In genomic region chr5:64497390-64497789, GRCh38 we compare ENCODE assay signal across 20 cellular contexts. TPM values are rescaled to one million over a fixed set of nuclear protein-coding genes. Genes with fewer than 3 reads are reported as not detected.
A peak's percentile ranks its signal among the peaks of the same experiment; 100 is the strongest.
DNase-seq lines count a peak whose midpoint lies in the region; ATAC-seq and TF ChIP-seq lines count a peak whose summit lies in the region.
"Had no signal": no experiment of that assay in that cellular context is flagged by ENCODE, and none has a peak within 500 bp of the region (broad histone marks: within the 10 kb centered on the region; RNA-seq: fewer than 3 reads in every experiment).

No MANE protein-coding gene starts in this region.

- no CpG with 5 or more reads among the region's 2 CpGs for WGBS in mesendoderm (ENCODE audit: extremely low coverage, insufficient coverage, low lambda C conversion rate)

- H2BK120ac ChIP-seq in mesendoderm (ENCODE audit: low read depth, low read length): no peak overlapping the region

- H3K9me3 Mint-ChIP-seq in activated T-helper 17 cell treated with anti-CD3 and anti-CD28 coated beads, Interleukin-2, amount 50 U/mL, for 72 hours: peaks cover 3% of the 10 kb centered on the region
- H3K9me3 Mint-ChIP-seq: activated CD8-positive, alpha-beta T cell treated with anti-CD3 and anti-CD28 coated beads for 36 hours; activated naive CD8-positive, alpha-beta T cell treated with anti-CD3 and anti-CD28 coated beads, Interleukin-2, amount 50 U/mL, for 24 hours had no signal

- no peak overlapping the region for H2AK5ac ChIP-seq in mesendoderm (ENCODE audit: low read length)

- no peak overlapping the region for H3K18ac ChIP-seq in mesendoderm (ENCODE audit: low read length)

- H3K27ac Mint-ChIP-seq in activated T-helper 17 cell treated with anti-CD3 and anti-CD28 coated beads, Interleukin-2, amount 50 U/mL, for 72 hours: no peak overlapping the region
- H3K27ac Mint-ChIP-seq: activated CD8-positive, alpha-beta T cell treated with anti-CD3 and anti-CD28 coated beads for 36 hours; activated naive CD8-positive, alpha-beta T cell treated with anti-CD3 and anti-CD28 coated beads, Interleukin-2, amount 50 U/mL, for 24 hours; activated T-cell treated with anti-CD3 and anti-CD28 coated beads, Interleukin-2, amount 50 U/mL, for 72 hours; naive B cell; progenitor cell of endocrine pancreas had no signal

- no peaks in the 10 kb centered on the region for H3K4me1 Mint-ChIP-seq in activated T-helper 17 cell treated with anti-CD3 and anti-CD28 coated beads, Interleukin-2, amount 50 U/mL, for 72 hours
- H3K4me1 Mint-ChIP-seq: activated naive CD8-positive, alpha-beta T cell treated with anti-CD3 and anti-CD28 coated beads, Interleukin-2, amount 50 U/mL, for 24 hours; naive B cell had no signal

- no peak overlapping the region for H4K5ac ChIP-seq in mesendoderm (ENCODE audit: low read length)

- DNase-seq in ELF-1 (ENCODE audit: low read depth, low spot score): peak; percentile 41
- peak; percentile 32 for DNase-seq in NT2/D1 (ENCODE audit: low read depth, low spot score)
- peak; percentile 75 for DNase-seq in epithelial cell of esophagus (ENCODE audit: low read depth)
- DNase-seq in mesendoderm: peak; percentile 84
- DNase-seq in NCI-H2171 (lab: John Stamatoyannopoulos, UW): no peak
- DNase-seq: activated CD8-positive, alpha-beta T cell treated with anti-CD3 and anti-CD28 coated beads for 36 hours; activated naive CD8-positive, alpha-beta T cell treated with anti-CD3 and anti-CD28 coated beads, Interleukin-2, amount 50 U/mL, for 24 hours; activated T-cell treated with anti-CD3 and anti-CD28 coated beads, Interleukin-2, amount 50 U/mL, for 72 hours; Calu3; naive B cell; NCI-H2029; NCI-H524; spleen; stimulated activated naive CD8-positive, alpha-beta T cell treated with anti-CD3 and anti-CD28 coated beads, Interleukin-15, Interleukin-2, amounts not matched to agents 100 U/mL and 50 U/mL, for 24 hours had no signal

- no peak overlapping the region for H3K4me3 Mint-ChIP-seq in activated T-helper 17 cell treated with anti-CD3 and anti-CD28 coated beads, Interleukin-2, amount 50 U/mL, for 72 hours
- H3K4me3 Mint-ChIP-seq: activated CD8-positive, alpha-beta T cell treated with anti-CD3 and anti-CD28 coated beads for 36 hours; activated naive CD8-positive, alpha-beta T cell treated with anti-CD3 and anti-CD28 coated beads, Interleukin-2, amount 50 U/mL, for 24 hours; activated T-cell treated with anti-CD3 and anti-CD28 coated beads, Interleukin-2, amount 50 U/mL, for 72 hours; naive B cell had no signal

- no peak overlapping the region for H3K56ac ChIP-seq in mesendoderm (ENCODE audit: low read length)

- H3K36me3 ChIP-seq in NT2/D1 (ENCODE audit: insufficient read depth, insufficient read length, low read length) (no peaks in the 10 kb centered on the region), mesendoderm (ENCODE audit: control insufficient read depth, insufficient read depth, low read length) (no peaks in the 10 kb centered on the region)
- H3K36me3 ChIP-seq: spleen had no signal

- H3K27me3 ChIP-seq in NT2/D1 (ENCODE audit: insufficient read depth, insufficient read length) (no peaks in the 10 kb centered on the region), mesendoderm (ENCODE audit: insufficient read depth, low read length, poor library complexity) (no peaks in the 10 kb centered on the region)

- no peak for ATAC-seq in activated T-helper 17 cell treated with anti-CD3 and anti-CD28 coated beads, Interleukin-2, amount 50 U/mL, for 72 hours (replicated peaks)
- no peak for ATAC-seq in GM18867 (IDR thresholded peaks at IDR 0.05; ENCODE audit: unreplicated experiment)
- ATAC-seq in HG02970 (IDR thresholded peaks at IDR 0.05; ENCODE audit: low FRiP score, unreplicated experiment): no peak
- ATAC-seq: activated CD8-positive, alpha-beta T cell treated with anti-CD3 and anti-CD28 coated beads for 36 hours; activated naive CD8-positive, alpha-beta T cell treated with anti-CD3 and anti-CD28 coated beads, Interleukin-2, amount 50 U/mL, for 24 hours; activated T-cell treated with anti-CD3 and anti-CD28 coated beads, Interleukin-2, amount 50 U/mL, for 72 hours; esophagus mucosa; SK-N-SH treated with all-trans-retinoic acid at 6 μM for 48 hours; stimulated activated naive CD8-positive, alpha-beta T cell treated with anti-CD3 and anti-CD28 coated beads, Interleukin-15, Interleukin-2, amounts not matched to agents 100 U/mL and 50 U/mL, for 24 hours had no signal

- no peak overlapping the region for H3K27ac ChIP-seq in mesendoderm (ENCODE audit: low read depth, low read length)
- H3K27ac ChIP-seq: spleen had no signal

- no peak overlapping the region for H2BK5ac ChIP-seq in mesendoderm (ENCODE audit: low read length)

- H3K4ac ChIP-seq in mesendoderm (ENCODE audit: low read depth, low read length): no peak overlapping the region

- no peak overlapping the region for H3K23ac ChIP-seq in mesendoderm (ENCODE audit: low read length)

- TF ChIP-seq CTCF in epithelial cell of esophagus (IDR thresholded peaks at IDR 0.05; ENCODE audit: insufficient read depth, low read depth, low read length, missing control alignments): no peak

- H3K9me3 ChIP-seq in NT2/D1 (ENCODE audit: insufficient read depth, low read length): no peaks in the 10 kb centered on the region
- H3K9me3 ChIP-seq: spleen had no signal

- H3K27me3 Mint-ChIP-seq in activated T-helper 17 cell treated with anti-CD3 and anti-CD28 coated beads, Interleukin-2, amount 50 U/mL, for 72 hours: no peaks in the 10 kb centered on the region
- H3K27me3 Mint-ChIP-seq: activated naive CD8-positive, alpha-beta T cell treated with anti-CD3 and anti-CD28 coated beads, Interleukin-2, amount 50 U/mL, for 24 hours had no signal

- no peaks in the 10 kb centered on the region for H3K36me3 Mint-ChIP-seq in activated T-helper 17 cell treated with anti-CD3 and anti-CD28 coated beads, Interleukin-2, amount 50 U/mL, for 72 hours (ENCODE audit: low read depth)
- H3K36me3 Mint-ChIP-seq: naive B cell had no signal

- H3K79me1 ChIP-seq in mesendoderm (ENCODE audit: low read length): no peaks in the 10 kb centered on the region

- no peak overlapping the region for H3K9ac ChIP-seq in NT2/D1 (ENCODE audit: insufficient read length, low read depth)
- no peak overlapping the region for H3K9ac ChIP-seq in mesendoderm (ENCODE audit: low read length)

- no peak overlapping the region for H3K4me2 ChIP-seq in mesendoderm (ENCODE audit: low read length)

- no peaks in the 10 kb centered on the region for H3K79me2 ChIP-seq in mesendoderm (ENCODE audit: control insufficient read depth, insufficient read depth, low read length)

- no peak overlapping the region for H3K4me3 ChIP-seq in NT2/D1 (ENCODE audit: insufficient read length, low read depth)
- H3K4me3 ChIP-seq in epithelial cell of esophagus (ENCODE audit: low read length): no peak overlapping the region
- H3K4me3 ChIP-seq in mesendoderm (ENCODE audit: low read length): no peak overlapping the region
- H3K4me3 ChIP-seq: spleen had no signal

- H2BK15ac ChIP-seq in mesendoderm (replicated peaks; ENCODE audit: low read depth): no peak overlapping the region

- H3K4me1 ChIP-seq in NT2/D1 (ENCODE audit: insufficient read depth, insufficient read length) (peaks cover 2% of the 10 kb centered on the region), mesendoderm (ENCODE audit: control insufficient read depth, low read depth, low read length) (peaks cover 4% of the 10 kb centered on the region)
- H3K4me1 ChIP-seq: spleen had no signal

- no peak overlapping the region for H4K8ac ChIP-seq in mesendoderm (ENCODE audit: low read depth, low read length)

RNA-seq across cellular contexts. Expression of gene RGS7BP, which starts 8.4 kb away (rescaled TPM):
- 1.5 TPM for polyA plus RNA-seq in mesendoderm (2013, experiment 1 of 2)
- 1.8 TPM for polyA plus RNA-seq in mesendoderm (2013, experiment 2 of 2)
- total RNA-seq in activated T-helper 17 cell treated with anti-CD3 and anti-CD28 coated beads, Interleukin-2, amount 50 U/mL, for 72 hours: not detected
- total RNA-seq: activated CD8-positive, alpha-beta T cell treated with anti-CD3 and anti-CD28 coated beads for 36 hours; activated T-cell treated with anti-CD3 and anti-CD28 coated beads, Interleukin-2, amount 50 U/mL, for 72 hours; Calu3 had no signal
